In the genomic region with DNA sequence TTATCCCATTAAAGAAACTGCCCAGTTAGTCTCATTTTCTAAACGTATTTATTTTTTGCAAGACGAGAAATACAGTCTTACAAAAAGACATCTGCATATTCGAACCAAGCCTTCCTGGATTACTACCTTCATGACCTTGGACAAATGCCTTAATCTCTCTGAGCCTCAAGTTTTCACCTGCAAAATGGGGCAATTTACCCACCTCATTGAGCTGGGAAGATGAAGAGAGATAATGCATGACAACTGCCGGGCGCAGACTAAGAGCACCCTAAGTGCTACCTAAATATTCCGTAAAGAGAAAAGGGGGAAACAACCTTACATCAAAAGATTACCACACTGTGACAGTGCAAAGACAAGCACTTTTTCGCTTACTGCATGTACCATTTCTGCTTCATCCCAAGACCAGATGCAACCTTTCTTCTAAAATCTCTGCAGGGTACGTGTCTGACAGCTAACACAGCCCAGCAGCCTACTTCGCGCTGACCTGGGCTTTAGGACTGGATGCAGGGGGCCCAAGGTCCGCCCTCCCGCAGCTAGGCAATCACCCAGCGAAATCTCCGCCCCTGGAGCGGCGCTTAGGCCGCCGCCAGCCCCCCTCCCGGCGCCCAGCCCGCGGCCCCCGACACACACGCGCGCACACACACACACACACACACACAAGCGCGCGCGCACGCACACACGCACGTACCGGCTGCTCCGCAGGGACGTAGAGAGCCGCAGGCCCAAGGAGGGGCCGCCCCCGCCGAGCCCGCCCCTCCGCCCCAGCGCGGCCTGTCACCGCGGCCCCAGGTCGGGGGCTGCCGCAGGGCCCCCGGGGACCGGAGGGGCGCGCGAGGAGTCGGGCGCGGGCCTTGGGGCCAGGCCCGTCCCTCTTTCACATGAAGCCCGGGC, we compare ENCODE assay signal across 8 cellular contexts. TPM values are rescaled to one million over a fixed set of nuclear protein-coding genes. Genes with fewer than 3 reads are reported as not detected.
DNase-seq lines count a peak whose midpoint lies in the region; ATAC-seq and TF ChIP-seq lines count a peak whose summit lies in the region.

No MANE protein-coding gene starts in this region.

- H3K36me3 Mint-ChIP-seq in activated B cell treated with CpG ODN at 0.5 μM for 24 hours (ENCODE audit: low read depth) = peaks cover 30% of the 10 kb centered on the region

- intact Hi-C loops in activated B cell treated with CpG ODN at 0.5 μM for 24 hours (cut with micrococcal nuclease) = loop anchor here (1.0 to 10.0 kb wide), 6 partner anchors 14 to 314 kb away; partner anchors contain the start of gene SFT2D3

- CTCF ChIA-PET in activated B cell treated with CpG ODN at 0.5 μM for 24 hours (lab: Charles Lee) = interaction anchor here (1.0 to 1.2 kb wide), 2 partner anchors 27 to 32 kb away, joined by 3 read pairs; no protein-coding TSS in a partner anchor

- H3K27ac Mint-ChIP-seq in activated B cell treated with CpG ODN at 0.5 μM for 24 hours = peak overlapping the region; percentile 80

- peak overlapping the region; percentile 84 for H3K4me3 Mint-ChIP-seq in activated B cell treated with CpG ODN at 0.5 μM for 24 hours

- POLR2A ChIA-PET in activated B cell treated with CpG ODN at 0.5 μM for 24 hours (lab: Charles Lee) = interaction anchor here (0.7 to 1.2 kb wide), 4 partner anchors 15 to 139 kb away, joined by 3 to 4 read pairs (median 3); partner anchors contain the start of gene ERCC3

- peak; percentile 49 for DNase-seq in 8988T
- DNase-seq in NCI-H2196 treated with DMSO at 0.1 percent for 48 hours (lab: John Stamatoyannopoulos, UW; ENCODE audit: unreplicated experiment) = peak; percentile 64
- DNase-seq in activated B cell treated with CpG ODN at 0.5 μM for 24 hours = peak; percentile 82
- DNase-seq in cardiac fibroblast (ENCODE audit: low read depth in 2 of 2) = peak; percentile 88 to 96
- peak; percentile 97 for DNase-seq in islet precursor cell
- peak; percentile 76 for DNase-seq in stimulated activated CD4-positive, alpha-beta T cell treated with anti-CD3 and anti-CD28 coated beads, Interleukin-12 subunit alpha, Interleukin-12 subunit beta, amount 100 ng/mL, for 4 hours

- no peaks in the 10 kb centered on the region for H3K27me3 Mint-ChIP-seq in activated B cell treated with CpG ODN at 0.5 μM for 24 hours

- peak overlapping the region; percentile 77 to 84 for H3K4me3 ChIP-seq in cardiac fibroblast (replicated peaks in 1 of 2; ENCODE audit: low read depth in 2 of 2, low read length in 2 of 2)

- ATAC-seq in GM18861 (IDR thresholded peaks at IDR 0.05; ENCODE audit: unreplicated experiment) (peak; percentile 30), HG03097 (IDR thresholded peaks at IDR 0.05; ENCODE audit: low FRiP score, unreplicated experiment) (peak; percentile 53), activated B cell treated with CpG ODN at 0.5 μM for 24 hours (ENCODE audit: low read depth) (peak; percentile 72)

- TF ChIP-seq CTCF in activated B cell treated with CpG ODN at 0.5 μM for 24 hours (IDR thresholded peaks at IDR 0.05) = no peak
- no peak for TF ChIP-seq CTCF in cardiac fibroblast (IDR thresholded peaks at IDR 0.05; ENCODE audit: low read depth, low read length)

- no peaks in the 10 kb centered on the region for H3K9me3 Mint-ChIP-seq in activated B cell treated with CpG ODN at 0.5 μM for 24 hours

- peaks cover 74% of the 10 kb centered on the region for H3K4me1 Mint-ChIP-seq in activated B cell treated with CpG ODN at 0.5 μM for 24 hours

RNA-seq across cellular contexts. Expression of gene MAP3K2, which starts 0.8 kb away (rescaled TPM):
- 63.1 and 77.7 TPM in 2 replicates for total RNA-seq in activated B cell treated with CpG ODN at 0.5 μM for 24 hours

RNA-seq across cellular contexts. Expression of gene PROC, which starts 31.2 kb away (rescaled TPM):
- total RNA-seq in activated B cell treated with CpG ODN at 0.5 μM for 24 hours = not detected in 2 replicates

Comparison
In these comparisons a context has a peak if more than half of its experiments do, and no peak if none do; other contexts are left out.
1. Peak in every context shown above with its lines: DNase-seq, ATAC-seq and H3K4me3 ChIP-seq.